ENCODE assay signal across 8 cellular contexts in the genomic region with DNA sequence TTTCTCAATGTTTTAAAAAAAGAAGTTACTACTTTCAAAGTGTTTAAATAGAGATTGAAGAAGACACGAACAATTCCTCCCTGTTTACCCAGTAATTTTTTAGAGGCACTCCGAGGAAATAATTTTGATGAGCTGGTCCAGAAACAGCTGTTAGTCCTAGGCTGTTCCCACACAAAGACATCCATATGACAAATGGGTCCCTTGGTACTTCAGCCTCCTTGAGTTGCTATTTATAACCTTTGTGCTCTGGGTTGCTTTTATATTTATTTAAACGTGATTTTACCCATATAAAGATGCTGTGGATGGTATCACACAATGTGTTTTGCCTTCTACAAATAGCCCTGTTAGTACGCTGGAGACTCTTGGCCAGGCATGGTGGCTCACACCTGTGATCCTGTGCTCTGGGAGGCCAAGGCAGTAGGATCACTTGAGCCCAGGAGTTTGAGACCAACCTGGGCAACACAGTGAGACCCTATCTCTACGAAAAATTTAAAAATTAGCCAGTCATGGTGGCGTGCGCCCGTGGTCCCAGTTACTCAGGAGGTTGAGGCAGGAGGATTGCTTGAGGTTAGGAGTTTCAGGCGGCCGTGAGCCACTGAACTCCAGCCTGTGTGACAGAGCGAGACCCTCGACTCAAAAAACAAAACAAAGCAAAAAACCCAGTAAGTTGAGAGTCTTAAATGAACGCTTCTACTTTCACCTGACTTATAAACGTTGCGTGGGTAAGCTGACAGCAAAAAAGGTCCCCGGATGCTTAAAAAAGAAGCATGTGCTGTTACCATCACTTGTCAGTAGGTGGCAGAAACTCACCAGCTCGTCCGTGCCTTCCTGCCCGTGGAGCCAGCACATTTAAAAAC. TPM values are rescaled to one million over a fixed set of nuclear protein-coding genes. Genes with fewer than 3 reads are reported as not detected.
DNase-seq lines count a peak whose midpoint lies in the region; ATAC-seq and TF ChIP-seq lines count a peak whose summit lies in the region.

No MANE protein-coding gene starts in this region.

- H3K9me3 Mint-ChIP-seq in activated CD4-positive, alpha-beta memory T cell treated with anti-CD3 and anti-CD28 coated beads, Interleukin-2, amount 10 ng/mL, durations not matched to agents 7 days and 5 days: no peaks in the 10 kb centered on the region
- H3K9me3 Mint-ChIP-seq in effector memory CD8-positive, alpha-beta T cell: no peaks in the 10 kb centered on the region

- H3K36me3 ChIP-seq in DOHH2 (ENCODE audit: control insufficient read depth, low read length) (peaks cover 88% of the 10 kb centered on the region), mesenchymal stem cell (ENCODE audit: control insufficient read depth in 1 of 2, insufficient read depth in 2 of 2, low read depth in 1 of 2, low read length in 2 of 2) (peaks cover 0 to 43% of the 10 kb centered on the region in 2 experiments)

- POLR2A ChIA-PET in activated CD4-positive, alpha-beta memory T cell treated with anti-CD3 and anti-CD28 coated beads, Interleukin-2, amount 10 ng/mL, durations not matched to agents 7 days and 5 days (lab: Charles Lee): interaction anchor here (1.0 to 6.0 kb wide), 13 partner anchors 8 to 171 kb away, joined by 3 to 83 read pairs (median 28); a partner anchor contains a TSS

- H2BK12ac ChIP-seq in mesenchymal stem cell (ENCODE audit: low read length in 2 of 2): no peak overlapping the region

- H3K27ac ChIP-seq in DOHH2 (ENCODE audit: low read depth, low read length) (peak overlapping the region; percentile 96), mesenchymal stem cell (ENCODE audit: low read length, poor library complexity, severe bottlenecking) (no peak overlapping the region)

- peak; percentile 78 for TF ChIP-seq CTCF in DOHH2 (IDR thresholded peaks at IDR 0.05; ENCODE audit: low read depth, low read length, poor library complexity, severe bottlenecking)

- H3K9me3 ChIP-seq in DOHH2 (ENCODE audit: control insufficient read depth, insufficient read depth, low read length): no peaks in the 10 kb centered on the region
- H3K9me3 ChIP-seq in mesenchymal stem cell (ENCODE audit: control insufficient read depth, low read length): no peaks in the 10 kb centered on the region

- H3K14ac ChIP-seq in mesenchymal stem cell (ENCODE audit: low read length in 2 of 2): no peak overlapping the region

- H3F3A ChIP-seq in DOHH2 (ENCODE audit: control insufficient read depth, insufficient read depth): peaks cover 36% of the 10 kb centered on the region

- no peak overlapping the region for H3K4ac ChIP-seq in mesenchymal stem cell (ENCODE audit: low read depth in 1 of 2, low read length in 2 of 2)

- no peak overlapping the region for H4K91ac ChIP-seq in mesenchymal stem cell (ENCODE audit: low read length)

- no peak overlapping the region for H2AFZ ChIP-seq in mesenchymal stem cell (ENCODE audit: low read depth, low read length)

- H3K9me2 ChIP-seq in DOHH2 (replicated peaks; ENCODE audit: control insufficient read depth, low read length): no peaks in the 10 kb centered on the region

- H2AK5ac ChIP-seq in mesenchymal stem cell (ENCODE audit: low read length, severe bottlenecking): no peak overlapping the region

- H4K20me1 ChIP-seq in DOHH2 (ENCODE audit: control insufficient read depth, insufficient read depth, low read depth, low read length): no peaks in the 10 kb centered on the region

- H3K4me1 Mint-ChIP-seq in activated CD4-positive, alpha-beta memory T cell treated with anti-CD3 and anti-CD28 coated beads, Interleukin-2, amount 10 ng/mL, durations not matched to agents 7 days and 5 days: peaks cover 55% of the 10 kb centered on the region
- peaks cover 49 to 57% of the 10 kb centered on the region in 2 donors for H3K4me1 Mint-ChIP-seq in effector memory CD8-positive, alpha-beta T cell (ENCODE audit: low read depth in 2 of 2)

- ATAC-seq in HG03565 (IDR thresholded peaks at IDR 0.05; ENCODE audit: unreplicated experiment): peak; percentile 36
- ATAC-seq in effector memory CD8-positive, alpha-beta T cell (replicated peaks): peak; percentile 71
- no peak for ATAC-seq in HG03097 (IDR thresholded peaks at IDR 0.05; ENCODE audit: low FRiP score, unreplicated experiment)

- H2BK15ac ChIP-seq in mesenchymal stem cell (ENCODE audit: low read depth, poor library complexity, severe bottlenecking): no peak overlapping the region

- H3K27me3 ChIP-seq in DOHH2 (ENCODE audit: control insufficient read depth, low read length): no peaks in the 10 kb centered on the region
- peaks cover 0 to 31% of the 10 kb centered on the region in 2 experiments for H3K27me3 ChIP-seq in mesenchymal stem cell (ENCODE audit: control insufficient read depth in 1 of 2, insufficient read depth in 1 of 2, low read length in 2 of 2)

- no peaks in the 10 kb centered on the region for H3K79me1 ChIP-seq in mesenchymal stem cell (replicated peaks; ENCODE audit: low read length, poor library complexity, severe bottlenecking)

- peak; percentile 33 for DNase-seq in NCI-H82 treated with DMSO at 0.1 percent for 48 hours (lab: John Stamatoyannopoulos, UW; ENCODE audit: unreplicated experiment)
- DNase-seq in activated CD4-positive, alpha-beta memory T cell treated with anti-CD3 and anti-CD28 coated beads, Interleukin-2, amount 10 ng/mL, durations not matched to agents 7 days and 5 days: peak; percentile 75
- DNase-seq in effector memory CD8-positive, alpha-beta T cell: peak; percentile 66 to 71 (median 71)
- peak; percentile 75 for DNase-seq in mesenchymal stem cell
- DNase-seq in stimulated activated CD8-positive, alpha-beta memory T cell treated with anti-CD3 and anti-CD28 coated beads, Interleukin-2, amount 100 ng/mL, for 1 hour (ENCODE audit: low read depth in 2 of 2): peak; percentile 32 to 34

- H2BK120ac ChIP-seq in mesenchymal stem cell (ENCODE audit: low read depth, low read length): no peak overlapping the region

- no peak overlapping the region for H2BK5ac ChIP-seq in mesenchymal stem cell (ENCODE audit: low read depth, low read length, poor library complexity, severe bottlenecking)

- no peak overlapping the region for H3K18ac ChIP-seq in mesenchymal stem cell (ENCODE audit: low read depth in 1 of 2, low read length in 2 of 2)

- no peaks in the 10 kb centered on the region for H3K27me3 Mint-ChIP-seq in activated CD4-positive, alpha-beta memory T cell treated with anti-CD3 and anti-CD28 coated beads, Interleukin-2, amount 10 ng/mL, durations not matched to agents 7 days and 5 days
- no peaks in the 10 kb centered on the region for H3K27me3 Mint-ChIP-seq in effector memory CD8-positive, alpha-beta T cell

- peaks cover 5% of the 10 kb centered on the region for H3K79me2 ChIP-seq in DOHH2 (ENCODE audit: control insufficient read depth, low read length)

- H4K8ac ChIP-seq in mesenchymal stem cell (ENCODE audit: low read length): peak overlapping the region; percentile 56

- peak overlapping the region; percentile 62 for H3K9ac ChIP-seq in mesenchymal stem cell (ENCODE audit: low read length)

- H3K36me3 Mint-ChIP-seq in activated CD4-positive, alpha-beta memory T cell treated with anti-CD3 and anti-CD28 coated beads, Interleukin-2, amount 10 ng/mL, durations not matched to agents 7 days and 5 days (ENCODE audit: low read depth): peaks cover 87% of the 10 kb centered on the region
- peaks cover 97% of the 10 kb centered on the region for H3K36me3 Mint-ChIP-seq in effector memory CD8-positive, alpha-beta T cell (ENCODE audit: insufficient read depth)

- H3K4me3 Mint-ChIP-seq in activated CD4-positive, alpha-beta memory T cell treated with anti-CD3 and anti-CD28 coated beads, Interleukin-2, amount 10 ng/mL, durations not matched to agents 7 days and 5 days: no peak overlapping the region
- peak overlapping the region; percentile 69 to 74 for H3K4me3 Mint-ChIP-seq in effector memory CD8-positive, alpha-beta T cell

- H3K4me1 ChIP-seq in DOHH2 (ENCODE audit: control insufficient read depth, low read length): peaks cover 53% of the 10 kb centered on the region
- peaks cover 3% of the 10 kb centered on the region for H3K4me1 ChIP-seq in mesenchymal stem cell (ENCODE audit: control insufficient read depth, insufficient read depth, low read depth, low read length)

- H3K4me2 ChIP-seq in DOHH2 (ENCODE audit: low read length) (peak overlapping the region; percentile 87), mesenchymal stem cell (ENCODE audit: low read length, poor library complexity, severe bottlenecking) (no peak overlapping the region)

- no peak overlapping the region for H3K23ac ChIP-seq in mesenchymal stem cell (ENCODE audit: low read length in 2 of 2)

- peak overlapping the region; percentile 90 for H3K27ac Mint-ChIP-seq in activated CD4-positive, alpha-beta memory T cell treated with anti-CD3 and anti-CD28 coated beads, Interleukin-2, amount 10 ng/mL, durations not matched to agents 7 days and 5 days
- peak overlapping the region; percentile 54 to 86 for H3K27ac Mint-ChIP-seq in effector memory CD8-positive, alpha-beta T cell

- H3K4me3 ChIP-seq in DOHH2 (ENCODE audit: low read length) (no peak overlapping the region), mesenchymal stem cell (ENCODE audit: insufficient read depth in 1 of 2, low read depth in 1 of 2, low read length in 2 of 2) (no peak overlapping the region)

- CTCF ChIA-PET in activated CD4-positive, alpha-beta memory T cell treated with anti-CD3 and anti-CD28 coated beads, Interleukin-2, amount 10 ng/mL, durations not matched to agents 7 days and 5 days (lab: Charles Lee): interaction anchor here (0.8 to 9.2 kb wide), 41 partner anchors 9 to 280 kb away, joined by 3 to 153 read pairs (median 5); a partner anchor contains a TSS

- WGBS in mesenchymal stem cell: 34% methylated on average over 17 of the region's 19 CpGs

RNA-seq across cellular contexts. Expression of a gene that starts 56.9 kb away (rescaled TPM):
- total RNA-seq in activated CD4-positive, alpha-beta memory T cell treated with anti-CD3 and anti-CD28 coated beads, Interleukin-2, amount 10 ng/mL, durations not matched to agents 7 days and 5 days: 1 to 10 TPM; 1.2 to 1.5 TPM
- not detected for polyA plus RNA-seq in mesenchymal stem cell (2013, experiment 1 of 2)
- not detected for polyA plus RNA-seq in mesenchymal stem cell (2013, experiment 2 of 2)
